Comparison of ENCODE assay signal across 24 cellular contexts in genomic region chr4:149160370-149160769, GRCh38.
DNase-seq lines count a peak whose midpoint lies in the region; ATAC-seq and TF ChIP-seq lines count a peak whose summit lies in the region.
"Had no signal": no experiment of that assay in that cellular context is flagged by ENCODE, and none has a peak within 500 bp of the region (broad histone marks: within the 10 kb centered on the region; RNA-seq: fewer than 3 reads in every experiment).

No MANE protein-coding gene starts in this region.

- BruUV-seq in PC-3 (replicated peaks; lab: Mats Ljungman, UMichigan), result no TSS peak

- CTCF ChIA-PET in PC-3 (lab: Charles Lee), result no interaction called here
- CTCF ChIA-PET in activated CD4-positive, alpha-beta memory T cell treated with anti-CD3 and anti-CD28 coated beads, Interleukin-2, amount 10 ng/mL, durations not matched to agents 7 days and 5 days (lab: Charles Lee), result no interaction called here
- CTCF ChIA-PET in activated CD8-positive, alpha-beta T cell treated with anti-CD3 and anti-CD28 coated beads, Interleukin-2, amount 10 ng/mL, durations not matched to agents 7 days and 5 days (lab: Charles Lee), result no interaction called here

- no peaks in the 10 kb centered on the region for H3K4me1 Mint-ChIP-seq in activated CD4-positive, alpha-beta memory T cell treated with anti-CD3 and anti-CD28 coated beads, Interleukin-2, amount 10 ng/mL, durations not matched to agents 7 days and 5 days
- H3K4me1 Mint-ChIP-seq in activated CD8-positive, alpha-beta T cell treated with anti-CD3 and anti-CD28 coated beads, Interleukin-2, amount 10 ng/mL, durations not matched to agents 7 days and 5 days (ENCODE audit: low read depth), result no peaks in the 10 kb centered on the region
- H3K4me1 Mint-ChIP-seq: CD14-positive monocyte; CD4-positive, alpha-beta memory T cell; CD4-positive, CD25-positive, alpha-beta regulatory T cell; CD8-positive, alpha-beta memory T cell had no signal

- no peaks in the 10 kb centered on the region for H4K20me1 ChIP-seq in PC-3 (ENCODE audit: low read length)
- H4K20me1 ChIP-seq: BLaER1 had no signal

- H3K27ac Mint-ChIP-seq in activated CD4-positive, alpha-beta memory T cell treated with anti-CD3 and anti-CD28 coated beads, Interleukin-2, amount 10 ng/mL, durations not matched to agents 7 days and 5 days, result no peak overlapping the region
- H3K27ac Mint-ChIP-seq in activated CD8-positive, alpha-beta T cell treated with anti-CD3 and anti-CD28 coated beads, Interleukin-2, amount 10 ng/mL, durations not matched to agents 7 days and 5 days, result no peak overlapping the region
- H3K27ac Mint-ChIP-seq: CD14-positive monocyte; CD4-positive, alpha-beta memory T cell; CD4-positive, CD25-positive, alpha-beta regulatory T cell; CD8-positive, alpha-beta memory T cell had no signal

- no peak overlapping the region for H3K4me2 ChIP-seq in PC-3 (ENCODE audit: low read length)
- H3K4me2 ChIP-seq: BLaER1 had no signal

- no peaks in the 10 kb centered on the region for H3K27me3 Mint-ChIP-seq in activated CD4-positive, alpha-beta memory T cell treated with anti-CD3 and anti-CD28 coated beads, Interleukin-2, amount 10 ng/mL, durations not matched to agents 7 days and 5 days
- no peaks in the 10 kb centered on the region for H3K27me3 Mint-ChIP-seq in activated CD8-positive, alpha-beta T cell treated with anti-CD3 and anti-CD28 coated beads, Interleukin-2, amount 10 ng/mL, durations not matched to agents 7 days and 5 days (ENCODE audit: low read depth)
- H3K27me3 Mint-ChIP-seq: CD4-positive, CD25-positive, alpha-beta regulatory T cell; CD8-positive, alpha-beta memory T cell had no signal

- no peaks in the 10 kb centered on the region; the same call in 1 of the 2 replicates for H3K4me1 ChIP-seq in PC-3 (ENCODE audit: insufficient read depth, low read length)
- no peaks in the 10 kb centered on the region for H3K4me1 ChIP-seq in left lung
- H3K4me1 ChIP-seq: BE2C, BLaER1 had no signal

- H3K9me3 ChIP-seq in PC-3 (ENCODE audit: low read length), result no peaks in the 10 kb centered on the region
- peaks cover 0 to 2% of the 10 kb centered on the region in 2 donors for H3K9me3 ChIP-seq in left lung
- H3K9me3 ChIP-seq: BE2C, BLaER1 had no signal

- H3K27ac ChIP-seq in PC-3 (ENCODE audit: low read length), result no peak overlapping the region
- H3K27ac ChIP-seq in left lung, result no peak overlapping the region
- H3K27ac ChIP-seq: BLaER1 had no signal

- no peaks in the 10 kb centered on the region for H3K9me3 Mint-ChIP-seq in activated CD4-positive, alpha-beta memory T cell treated with anti-CD3 and anti-CD28 coated beads, Interleukin-2, amount 10 ng/mL, durations not matched to agents 7 days and 5 days
- H3K9me3 Mint-ChIP-seq in activated CD8-positive, alpha-beta T cell treated with anti-CD3 and anti-CD28 coated beads, Interleukin-2, amount 10 ng/mL, durations not matched to agents 7 days and 5 days (ENCODE audit: insufficient read depth), result no peaks in the 10 kb centered on the region
- H3K9me3 Mint-ChIP-seq: CD8-positive, alpha-beta memory T cell had no signal

- H3F3A ChIP-seq in PC-3 (ENCODE audit: low read length, unreplicated experiment), result no peaks in the 10 kb centered on the region

- intact Hi-C loops in PC-3 (cut with micrococcal nuclease), result no loop called here
- intact Hi-C loops in left lung (cut with DNase I), result no loop called here

- no peak overlapping the region for H3K4me3 Mint-ChIP-seq in activated CD4-positive, alpha-beta memory T cell treated with anti-CD3 and anti-CD28 coated beads, Interleukin-2, amount 10 ng/mL, durations not matched to agents 7 days and 5 days
- H3K4me3 Mint-ChIP-seq in activated CD8-positive, alpha-beta T cell treated with anti-CD3 and anti-CD28 coated beads, Interleukin-2, amount 10 ng/mL, durations not matched to agents 7 days and 5 days, result no peak overlapping the region
- H3K4me3 Mint-ChIP-seq: CD14-positive monocyte; CD4-positive, alpha-beta memory T cell; CD4-positive, CD25-positive, alpha-beta regulatory T cell; CD8-positive, alpha-beta memory T cell had no signal

- no peaks in the 10 kb centered on the region for H3K9me2 ChIP-seq in PC-3 (replicated peaks; ENCODE audit: low read length)

- no peak overlapping the region for H2AFZ ChIP-seq in PC-3 (ENCODE audit: low read length)

- TF ChIP-seq EP300 in Ishikawa (IDR thresholded peaks at IDR 0.05; ENCODE audit: borderline replicate concordance), result peak; percentile 69; the same call in 1 of the 2 replicates

- POLR2A ChIA-PET in PC-3 (lab: Charles Lee; ENCODE audit: unreplicated experiment), result no interaction called here
- POLR2A ChIA-PET in activated CD4-positive, alpha-beta memory T cell treated with anti-CD3 and anti-CD28 coated beads, Interleukin-2, amount 10 ng/mL, durations not matched to agents 7 days and 5 days (lab: Charles Lee), result no interaction called here
- POLR2A ChIA-PET in activated CD8-positive, alpha-beta T cell treated with anti-CD3 and anti-CD28 coated beads, Interleukin-2, amount 10 ng/mL, durations not matched to agents 7 days and 5 days (lab: Charles Lee), result no interaction called here

- no peak for TF ChIP-seq CTCF in PC-3 (conservative IDR thresholded peaks at IDR 0.05; ENCODE audit: low read depth, low read length)
- no peak for TF ChIP-seq CTCF in left lung (IDR thresholded peaks at IDR 0.05)
- no peak for TF ChIP-seq CTCF in GM10266 (IDR thresholded peaks at IDR 0.05; ENCODE audit: control insufficient read depth, insufficient read depth, low read depth, missing control alignments)

- no peak for TF ChIP-seq RAD21 in Ishikawa (IDR thresholded peaks at IDR 0.05; ENCODE audit: low read depth)

- H3K36me3 Mint-ChIP-seq in activated CD4-positive, alpha-beta memory T cell treated with anti-CD3 and anti-CD28 coated beads, Interleukin-2, amount 10 ng/mL, durations not matched to agents 7 days and 5 days (ENCODE audit: low read depth), result no peaks in the 10 kb centered on the region
- no peaks in the 10 kb centered on the region for H3K36me3 Mint-ChIP-seq in activated CD8-positive, alpha-beta T cell treated with anti-CD3 and anti-CD28 coated beads, Interleukin-2, amount 10 ng/mL, durations not matched to agents 7 days and 5 days (ENCODE audit: low read depth)
- H3K36me3 Mint-ChIP-seq: CD14-positive monocyte; CD4-positive, alpha-beta memory T cell; CD4-positive, CD25-positive, alpha-beta regulatory T cell; CD8-positive, alpha-beta memory T cell had no signal

- ATAC-seq in PC-3 (no peak), left lung (peak; percentile 40)
- ATAC-seq in activated CD8-positive, alpha-beta T cell treated with anti-CD3 and anti-CD28 coated beads, Interleukin-2, amount 10 ng/mL, durations not matched to agents 7 days and 5 days, result no peak

- H3K4me3 ChIP-seq in PC-3 (ENCODE audit: low read length) (no peak overlapping the region), left lung (no peak overlapping the region)
- H3K4me3 ChIP-seq: BLaER1 had no signal

- H3K36me3 ChIP-seq in PC-3 (ENCODE audit: low read depth, low read length) (no peaks in the 10 kb centered on the region), left lung (no peaks in the 10 kb centered on the region)
- H3K36me3 ChIP-seq: BE2C, BLaER1 had no signal

- DNase-seq in PC-3 (peak; percentile 19), left lung (no peak), GM10266 (ENCODE audit: extremely low spot score) (no peak), NCI-H524 treated with DMSO at 0.1 percent for 48 hours (lab: John Stamatoyannopoulos, UW) (no peak)
- DNase-seq in activated CD4-positive, alpha-beta memory T cell treated with anti-CD3 and anti-CD28 coated beads, Interleukin-2, amount 10 ng/mL, durations not matched to agents 7 days and 5 days, result no peak
- no peak for DNase-seq in activated CD8-positive, alpha-beta T cell treated with anti-CD3 and anti-CD28 coated beads, Interleukin-2, amount 10 ng/mL, durations not matched to agents 7 days and 5 days
- DNase-seq: 8988T; ACHN; BE2C; C1 segment of cervical spinal cord; CD4-positive, alpha-beta memory T cell; CD4-positive, CD25-positive, alpha-beta regulatory T cell; CD8-positive, alpha-beta memory T cell; COR-L47; DMS 273 treated with DMSO at 0.1 percent for 48 hours; DMS153; DMS53; DMS79; DND-41; EL; GDM1 had no signal

- H3K27me3 ChIP-seq in PC-3 (ENCODE audit: low read length) (no peaks in the 10 kb centered on the region), left lung (no peaks in the 10 kb centered on the region)
- H3K27me3 ChIP-seq: BE2C, BLaER1 had no signal

- H3K79me2 ChIP-seq in PC-3 (ENCODE audit: low read length), result no peaks in the 10 kb centered on the region

- H3K9ac ChIP-seq in PC-3 (ENCODE audit: low read length), result no peak overlapping the region
- H3K9ac ChIP-seq: BLaER1 had no signal

TF ChIP-seq in Ishikawa, 13 proteins besides CTCF, POLR2A, EP300 and RAD21:
- TF ChIP-seq TEAD4 (IDR thresholded peaks at IDR 0.05), result peak; percentile 63
- peak; percentile 23; the same call in 1 of the 2 replicates for TF ChIP-seq MAX (IDR thresholded peaks at IDR 0.05)
- peak; percentile 58; the same call in 1 of the 2 replicates for TF ChIP-seq CEBPB (IDR thresholded peaks at IDR 0.05)
- peak; percentile 48; the same call in 1 of the 2 replicates for TF ChIP-seq TCF12 (IDR thresholded peaks at IDR 0.05; ENCODE audit: low read depth)
- TF ChIP-seq NFIC (IDR thresholded peaks at IDR 0.05), result no peak; the same call in 1 of the 2 replicates
